In the genomic region with DNA sequence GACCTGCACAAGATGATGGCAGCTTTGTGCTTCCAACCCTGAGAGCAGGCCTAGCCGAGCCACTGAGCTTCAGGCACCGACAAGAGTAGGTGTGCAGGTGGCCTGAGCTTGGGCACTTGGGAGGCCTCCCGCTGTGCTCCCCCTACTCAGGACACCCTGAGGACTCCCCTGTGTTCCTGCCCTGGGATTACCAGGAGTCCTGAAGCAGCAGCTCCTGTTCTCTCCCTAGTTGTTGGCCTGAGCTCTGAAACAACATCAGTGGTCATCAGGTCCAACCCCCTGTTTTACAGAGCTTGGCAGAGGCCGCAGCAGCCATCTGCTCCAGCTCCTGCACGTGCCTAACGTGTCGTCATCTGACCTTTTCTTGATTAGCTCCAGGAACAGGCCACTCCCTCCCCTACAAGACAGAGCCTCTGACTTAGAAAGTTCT, we compare ENCODE assay signal across 19 cellular contexts. TPM values are rescaled to one million over a fixed set of nuclear protein-coding genes. Genes with fewer than 3 reads are reported as not detected.
A peak's percentile ranks its signal among the peaks of the same experiment; 100 is the strongest.
DNase-seq lines count a peak whose midpoint lies in the region; ATAC-seq and TF ChIP-seq lines count a peak whose summit lies in the region.
"Had no signal": no experiment of that assay in that cellular context is flagged by ENCODE, and none has a peak within 500 bp of the region (broad histone marks: within the 10 kb centered on the region; RNA-seq: fewer than 3 reads in every experiment).

No MANE protein-coding gene starts in this region.

- DNase-seq in Right ventricle myocardium inferior (ENCODE audit: missing footprints) (peak; percentile 60), left ventricle myocardium inferior (no peak), fibroblast of pulmonary artery (ENCODE audit: low read depth) (peak; percentile 69), memory B cell (ENCODE audit: low spot score in 2 of 2) (no peak), upper lobe of right lung (no peak), hypothalamus (lab: John Stamatoyannopoulos, UW) (no peak), NCI-H2171 treated with DMSO at 0.1 percent for 48 hours (lab: John Stamatoyannopoulos, UW) (no peak), pons (ENCODE audit: low spot score) (no peak)
- DNase-seq: activated naive CD4-positive, alpha-beta T cell; brain microvascular endothelial cell; CD8-positive, alpha-beta memory T cell; head of caudate nucleus; KBM-7; naive B cell; NCI-H1417 treated with DMSO at 0.1 percent for 48 hours; NCI-H446; stimulated activated CD4-positive, alpha-beta T cell treated with anti-CD3 and anti-CD28 coated beads, Interleukin-4, amount 100 ng/mL, for 1 hour; stimulated activated naive B cell treated with anti-CD40 and anti-IgM and Interleukin-4, amounts not matched to agents 10 μg/mL and 1 μg/mL and 100 μg/mL, for 72 hours had no signal

- ATAC-seq in Right ventricle myocardium inferior = peak; percentile 63
- no peak for ATAC-seq in memory B cell (ENCODE audit: low read depth)
- ATAC-seq in upper lobe of right lung = peak; percentile 5

- no peaks in the 10 kb centered on the region for H3K4me1 Mint-ChIP-seq in memory B cell
- H3K4me1 Mint-ChIP-seq: CD8-positive, alpha-beta memory T cell; naive B cell; stimulated activated naive B cell treated with anti-CD40 and anti-IgM and Interleukin-4, amounts not matched to agents 10 μg/mL and 1 μg/mL and 100 μg/mL, for 72 hours had no signal

- no peaks in the 10 kb centered on the region for H3K36me3 Mint-ChIP-seq in memory B cell
- H3K36me3 Mint-ChIP-seq: CD8-positive, alpha-beta memory T cell; naive B cell; stimulated activated naive B cell treated with anti-CD40 and anti-IgM and Interleukin-4, amounts not matched to agents 10 μg/mL and 1 μg/mL and 100 μg/mL, for 72 hours had no signal

- H3K9me3 Mint-ChIP-seq in memory B cell = no peaks in the 10 kb centered on the region
- H3K9me3 Mint-ChIP-seq: CD8-positive, alpha-beta memory T cell; naive B cell; stimulated activated naive B cell treated with anti-CD40 and anti-IgM and Interleukin-4, amounts not matched to agents 10 μg/mL and 1 μg/mL and 100 μg/mL, for 72 hours had no signal

- H3K9me3 ChIP-seq in left ventricle myocardium inferior (replicated peaks) (no peaks in the 10 kb centered on the region), upper lobe of right lung (no peaks in the 10 kb centered on the region)

- H3K27me3 Mint-ChIP-seq in memory B cell = no peaks in the 10 kb centered on the region
- H3K27me3 Mint-ChIP-seq: naive B cell had no signal

- H3K4me3 ChIP-seq in left ventricle myocardium inferior (no peak overlapping the region), fibroblast of pulmonary artery (replicated peaks; ENCODE audit: low read depth, low read length) (no peak overlapping the region), upper lobe of right lung (no peak overlapping the region)

- H3K4me1 ChIP-seq in left ventricle myocardium inferior = peaks cover 26% of the 10 kb centered on the region
- H3K4me1 ChIP-seq in upper lobe of right lung = no peaks in the 10 kb centered on the region

- no peaks in the 10 kb centered on the region for H3K36me3 ChIP-seq in left ventricle myocardium inferior
- H3K36me3 ChIP-seq in upper lobe of right lung = no peaks in the 10 kb centered on the region
- H3K36me3 ChIP-seq: brain microvascular endothelial cell had no signal

- no peak for TF ChIP-seq CTCF in left ventricle myocardium inferior (IDR thresholded peaks at IDR 0.05; ENCODE audit: borderline replicate concordance)
- TF ChIP-seq CTCF in fibroblast of pulmonary artery (IDR thresholded peaks at IDR 0.05; ENCODE audit: low read length, missing control alignments) = no peak
- no peak for TF ChIP-seq CTCF in upper lobe of right lung (IDR thresholded peaks at IDR 0.05)

- no peak overlapping the region for H3K27ac ChIP-seq in left ventricle myocardium inferior (replicated peaks)
- H3K27ac ChIP-seq in upper lobe of right lung = no peak overlapping the region
- H3K27ac ChIP-seq: brain microvascular endothelial cell had no signal

- H3K27me3 ChIP-seq in left ventricle myocardium inferior (ENCODE audit: low read depth) (no peaks in the 10 kb centered on the region), upper lobe of right lung (no peaks in the 10 kb centered on the region)
- H3K27me3 ChIP-seq: brain microvascular endothelial cell had no signal

- H3K4me3 Mint-ChIP-seq in memory B cell = no peak overlapping the region
- H3K4me3 Mint-ChIP-seq: naive B cell; stimulated activated naive B cell treated with anti-CD40 and anti-IgM and Interleukin-4, amounts not matched to agents 10 μg/mL and 1 μg/mL and 100 μg/mL, for 72 hours had no signal

- intact Hi-C loops in Right ventricle myocardium inferior (cut with DNase I) = no loop called here
- intact Hi-C loops in left ventricle myocardium inferior (cut with micrococcal nuclease) = no loop called here
- intact Hi-C loops in upper lobe of right lung (cut with DNase I) = no loop called here

- peak overlapping the region; percentile 2 for H3K27ac Mint-ChIP-seq in memory B cell
- H3K27ac Mint-ChIP-seq: stimulated activated naive B cell treated with anti-CD40 and anti-IgM and Interleukin-4, amounts not matched to agents 10 μg/mL and 1 μg/mL and 100 μg/mL, for 72 hours had no signal

RNA-seq across cellular contexts. Expression of a gene that starts 8.0 kb away (rescaled TPM):
- total RNA-seq in Right ventricle myocardium inferior (0.51 TPM), left ventricle myocardium inferior (0.27 TPM), upper lobe of right lung (not detected)
- total RNA-seq: CD8-positive, alpha-beta memory T cell; OCI-LY7 had no signal

RNA-seq across cellular contexts. Expression of a gene that starts 17.0 kb away (rescaled TPM):
- 7.4 TPM for total RNA-seq in Right ventricle myocardium inferior
- total RNA-seq in left ventricle myocardium inferior = 8.4 TPM
- 4.9 TPM for total RNA-seq in upper lobe of right lung

RNA-seq across cellular contexts. Expression of a gene that starts 46.6 kb away (rescaled TPM):
- total RNA-seq in Right ventricle myocardium inferior = 9.4 TPM
- 8.9 TPM for total RNA-seq in left ventricle myocardium inferior
- total RNA-seq in upper lobe of right lung = 42.6 TPM

Comparison
In these comparisons a context has a peak if more than half of its experiments do, and no peak if none do; other contexts are left out.
1. DNase-seq: peak in Right ventricle myocardium inferior (single experiment) and fibroblast of pulmonary artery (single experiment); none in left ventricle myocardium inferior (single experiment), memory B cell (0 of 2), upper lobe of right lung (single experiment), hypothalamus (0 of 51), NCI-H2171 treated with DMSO at 0.1 percent for 48 hours (single experiment) and pons (single experiment).